In the genomic region with DNA sequence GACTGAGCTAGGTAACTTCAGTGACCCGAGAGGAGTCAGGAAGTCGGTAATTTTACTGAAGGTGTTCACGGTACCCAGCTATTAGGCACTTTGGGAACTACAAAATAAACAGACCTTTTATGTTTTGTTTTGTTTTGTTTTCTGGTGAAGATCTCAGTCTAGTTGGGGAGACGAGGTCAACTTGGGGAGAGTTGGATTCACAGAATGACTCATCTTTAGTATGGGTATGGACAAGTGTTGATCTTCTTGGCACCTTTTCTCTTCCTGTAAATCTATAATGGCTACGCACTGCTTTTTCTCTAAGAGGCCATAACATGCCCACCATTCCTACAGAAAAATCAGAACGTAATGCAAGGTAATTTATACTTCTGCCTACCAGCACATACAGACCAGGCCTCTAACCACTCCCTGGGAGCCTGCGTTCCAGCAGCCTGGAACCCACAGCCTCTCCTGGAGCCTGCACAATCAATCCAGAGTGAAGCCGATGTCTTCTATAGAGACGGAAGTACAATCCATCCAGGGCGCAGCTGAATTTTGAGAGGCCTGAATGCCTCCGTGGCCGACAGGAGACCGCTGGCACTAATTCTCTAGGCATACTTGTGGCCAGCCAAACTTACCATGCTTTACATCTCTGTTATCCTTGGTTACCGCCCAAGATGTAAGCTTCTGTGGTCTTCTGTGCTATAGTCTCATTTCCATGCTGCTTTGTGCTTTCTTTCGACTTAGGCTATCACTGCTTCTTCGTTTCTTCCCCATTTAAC, we compare ENCODE assay signal across 8 cellular contexts. TPM values are rescaled to one million over a fixed set of nuclear protein-coding genes. Genes with fewer than 3 reads are reported as not detected.
DNase-seq lines count a peak whose midpoint lies in the region; ATAC-seq and TF ChIP-seq lines count a peak whose summit lies in the region.

No MANE protein-coding gene starts in this region.

- BruUV-seq in PC-3 (replicated peaks; lab: Mats Ljungman, UMichigan): TSS peak; percentile 69

- no peak for TF ChIP-seq CTCF in PC-3 (conservative IDR thresholded peaks at IDR 0.05; ENCODE audit: low read depth, low read length)

- peak; percentile 1 to 5 for DNase-seq in SHP77 (lab: John Stamatoyannopoulos, UW)
- DNase-seq in SHP77 treated with DMSO at 0.1 percent for 48 hours (lab: John Stamatoyannopoulos, UW): no peak
- peak; percentile 21 for DNase-seq in PC-3
- peak in 15 of 61 donors; percentile 1 to 12 (median 4) for DNase-seq in caudate nucleus (lab: John Stamatoyannopoulos, UW)
- peak; percentile 24 for DNase-seq in kidney glomerular epithelial cell (lab: John Stamatoyannopoulos, UW)
- no peak for DNase-seq in NCI-H1092 treated with DMSO at 0.1 percent for 48 hours (lab: John Stamatoyannopoulos, UW)

- POLR2A ChIA-PET in PC-3 (lab: Charles Lee; ENCODE audit: unreplicated experiment): no interaction called here

- CTCF ChIA-PET in PC-3 (lab: Charles Lee): no interaction called here

- H4K20me1 ChIP-seq in PC-3 (ENCODE audit: low read length): peaks cover 24% of the 10 kb centered on the region

- peaks cover 17% of the 10 kb centered on the region for H3K4me1 ChIP-seq in PC-3 (ENCODE audit: insufficient read depth, low read length)
- H3K4me1 ChIP-seq in subcutaneous abdominal adipose tissue (ENCODE audit: control insufficient read depth in 5 of 5, insufficient read depth in 5 of 5, low read length in 5 of 5): peaks cover 0 to 30% (median 26%) of the 10 kb centered on the region in 5 donors

- H3K4me2 ChIP-seq in PC-3 (ENCODE audit: low read length): peak overlapping the region; percentile 95

- H2AFZ ChIP-seq in PC-3 (ENCODE audit: low read length): peak overlapping the region; percentile 82

- H3K79me2 ChIP-seq in PC-3 (ENCODE audit: low read length): peaks cover 70% of the 10 kb centered on the region

- H3K4me3 ChIP-seq in PC-3 (ENCODE audit: low read length): peak overlapping the region; percentile 76
- peak overlapping the region; percentile 75 to 98 (median 89) for H3K4me3 ChIP-seq in subcutaneous abdominal adipose tissue (ENCODE audit: low read depth in 1 of 5, low read length in 5 of 5)

- no peaks in the 10 kb centered on the region for H3F3A ChIP-seq in PC-3 (ENCODE audit: low read length, unreplicated experiment)

- H3K9me3 ChIP-seq in PC-3 (ENCODE audit: low read length) (no peaks in the 10 kb centered on the region), subcutaneous abdominal adipose tissue (ENCODE audit: control insufficient read depth in 5 of 5, low read length in 5 of 5) (no peaks in the 10 kb centered on the region)

- intact Hi-C loops in PC-3 (cut with micrococcal nuclease): loop anchor here (1.0 to 5.0 kb wide), 2 partner anchors 89 to 182 kb away; a partner anchor contains a TSS

- H3K9ac ChIP-seq in PC-3 (ENCODE audit: low read length): peak overlapping the region; percentile 79
- H3K9ac ChIP-seq in subcutaneous abdominal adipose tissue (ENCODE audit: low read length in 5 of 5): peak overlapping the region; percentile 20 to 97 (median 89)

- H3K27me3 ChIP-seq in PC-3 (ENCODE audit: low read length) (no peaks in the 10 kb centered on the region), subcutaneous abdominal adipose tissue (ENCODE audit: control insufficient read depth in 5 of 5, insufficient read depth in 4 of 5, low read length in 5 of 5) (no peaks in the 10 kb centered on the region)

- ATAC-seq in HG02759 (IDR thresholded peaks at IDR 0.05; ENCODE audit: unreplicated experiment): peak; percentile 23
- ATAC-seq in PC-3: peak; percentile 37

- no peaks in the 10 kb centered on the region for H3K36me3 ChIP-seq in PC-3 (ENCODE audit: low read depth, low read length)
- peaks cover 0 to 12% (median 4%) of the 10 kb centered on the region in 5 donors for H3K36me3 ChIP-seq in subcutaneous abdominal adipose tissue (ENCODE audit: control insufficient read depth in 5 of 5, insufficient read depth in 5 of 5, low read length in 5 of 5)

- no peaks in the 10 kb centered on the region for H3K9me2 ChIP-seq in PC-3 (replicated peaks; ENCODE audit: low read length)

- H3K27ac ChIP-seq in PC-3 (ENCODE audit: low read length) (peak overlapping the region; percentile 4; the same call in 1 of the 2 replicates), caudate nucleus (ENCODE audit: low read depth, low read length) (peak overlapping the region; percentile 55), subcutaneous abdominal adipose tissue (ENCODE audit: low read depth, low read length) (peak overlapping the region; percentile 82)

RNA-seq across cellular contexts. Expression of a gene that starts 0.7 kb away (rescaled TPM):
- total RNA-seq in PC-3 (2014; rRNA removed): 67.6 and 82.0 TPM in 2 replicates

RNA-seq across cellular contexts. Expression of a gene that starts 0.8 kb away (rescaled TPM):
- total RNA-seq in PC-3 (2014; rRNA removed): 29.7 and 33.9 TPM in 2 replicates

Comparison
In these comparisons a context has a peak if more than half of its experiments do, and no peak if none do; other contexts are left out.
1. DNase-seq: peak in SHP77 (2 of 2), PC-3 (single experiment) and kidney glomerular epithelial cell (single experiment); none in SHP77 treated with DMSO at 0.1 percent for 48 hours (single experiment) and NCI-H1092 treated with DMSO at 0.1 percent for 48 hours (single experiment).
2. H3K27ac ChIP-seq: peak in every context shown above with its lines; median percentile 82 in subcutaneous abdominal adipose tissue; 55 in caudate nucleus; 4 in PC-3.